ENCODE assay signal across 18 cellular contexts in the genomic region with DNA sequence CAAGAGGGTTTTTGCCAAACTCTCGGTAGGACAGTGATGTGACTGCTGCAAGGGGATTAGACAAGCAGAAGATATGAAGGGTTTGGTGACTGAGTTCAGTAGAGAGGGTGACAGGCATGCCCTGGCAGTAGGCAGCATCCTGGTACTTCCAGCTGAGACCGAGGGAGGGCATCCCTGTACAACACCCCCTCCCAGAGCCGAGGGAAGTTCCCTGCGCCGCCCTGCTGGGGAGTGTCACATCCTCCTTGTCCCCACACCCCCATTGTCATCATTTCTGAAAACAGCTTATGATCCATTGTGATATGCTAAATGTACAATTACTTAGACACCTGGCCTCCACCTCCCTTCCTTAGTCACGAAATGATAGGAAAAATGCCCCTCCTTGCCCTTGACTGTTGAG. TPM values are rescaled to one million over a fixed set of nuclear protein-coding genes. Genes with fewer than 3 reads are reported as not detected.
A peak's percentile ranks its signal among the peaks of the same experiment; 100 is the strongest.
DNase-seq lines count a peak whose midpoint lies in the region; ATAC-seq and TF ChIP-seq lines count a peak whose summit lies in the region.
"Had no signal": no experiment of that assay in that cellular context is flagged by ENCODE, and none has a peak within 500 bp of the region (broad histone marks: within the 10 kb centered on the region; RNA-seq: fewer than 3 reads in every experiment).

No MANE protein-coding gene starts in this region.

- no peak for DNase-seq in Calu3
- no peak for DNase-seq in Panc1 (ENCODE audit: low read depth, low spot score)
- peak in 36 of 42 donors; percentile 7 to 72 (median 37) for DNase-seq in head of caudate nucleus
- DNase-seq in activated CD4-positive, alpha-beta T cell treated with anti-CD3 and anti-CD28 coated beads for 4 hours, result no peak
- DNase-seq in testis, result no peak
- no peak for DNase-seq in AG20443 (ENCODE audit: low spot score)
- DNase-seq: ACHN; AML-193; C1 segment of cervical spinal cord; CD4-positive, CD25-positive, alpha-beta regulatory T cell; CD8-positive, alpha-beta memory T cell; COR-L47; DMS153; DMS79; GDM1; GOT3 had no signal

- H3K4me1 ChIP-seq in Panc1 (ENCODE audit: control insufficient read depth, insufficient read depth, low read length), result no peaks in the 10 kb centered on the region
- H3K4me1 ChIP-seq in subcutaneous abdominal adipose tissue (ENCODE audit: control insufficient read depth in 5 of 5, insufficient read depth in 5 of 5, low read length in 5 of 5), result no peaks in the 10 kb centered on the region
- H3K4me1 ChIP-seq in testis, result no peaks in the 10 kb centered on the region

- no peak for TF ChIP-seq POLR2A in testis (IDR thresholded peaks at IDR 0.05)

- ATAC-seq in Panc1, result 0 out of 2 replicates have a peak, but pooled peaks have one; percentile 7
- ATAC-seq: HCT116 had no signal

- intact Hi-C loops in Calu3 (cut with micrococcal nuclease; ENCODE audit: unreplicated experiment), result no loop called here
- intact Hi-C loops in Panc1 (cut with micrococcal nuclease; ENCODE audit: unreplicated experiment), result no loop called here
- intact Hi-C loops in head of caudate nucleus (cut with DNase I), result no loop called here
- intact Hi-C loops in testis (cut with DNase I; ENCODE audit: low total_unique reads), result no loop called here

- no peaks in the 10 kb centered on the region for H3K27me3 Mint-ChIP-seq in Calu3 (ENCODE audit: unreplicated experiment)
- H3K27me3 Mint-ChIP-seq: CD4-positive, CD25-positive, alpha-beta regulatory T cell had no signal

- peaks cover 17% of the 10 kb centered on the region for H3K9me3 Mint-ChIP-seq in Calu3 (ENCODE audit: low read depth, unreplicated experiment)

- POLR2A ChIA-PET in Panc1 (lab: Charles Lee), result no interaction called here

- peaks cover 98% of the 10 kb centered on the region for H3K36me3 Mint-ChIP-seq in Calu3 (ENCODE audit: insufficient read depth, unreplicated experiment)

- H3K4me1 Mint-ChIP-seq in Calu3 (ENCODE audit: low read depth, unreplicated experiment), result no peaks in the 10 kb centered on the region
- H3K4me1 Mint-ChIP-seq: CD4-positive, CD25-positive, alpha-beta regulatory T cell had no signal

- TF ChIP-seq CTCF in Calu3 (IDR thresholded peaks at IDR 0.05; ENCODE audit: unreplicated experiment) (no peak), Panc1 (IDR thresholded peaks at IDR 0.05) (no peak), testis (IDR thresholded peaks at IDR 0.05) (no peak)

- BruUV-seq in Calu3 (replicated peaks; lab: Mats Ljungman, UMichigan), result no TSS peak
- BruUV-seq in Panc1 (replicated peaks; lab: Mats Ljungman, UMichigan), result no TSS peak

- H3K27ac ChIP-seq in Panc1 (ENCODE audit: low read length), result no peak overlapping the region
- no peak overlapping the region for H3K27ac ChIP-seq in subcutaneous abdominal adipose tissue (ENCODE audit: low read depth, low read length)
- H3K27ac ChIP-seq in testis, result no peak overlapping the region

- H3K4me3 ChIP-seq in Panc1 (ENCODE audit: low read depth in 2 of 2, low read length in 2 of 2) (no peak overlapping the region), subcutaneous abdominal adipose tissue (ENCODE audit: low read depth in 1 of 5, low read length in 5 of 5) (peak overlapping the region; percentile 33 to 61 (median 39)), testis (no peak overlapping the region)

- H3K27me3 ChIP-seq in Panc1 (ENCODE audit: control insufficient read depth, insufficient read depth, low read length) (no peaks in the 10 kb centered on the region), subcutaneous abdominal adipose tissue (ENCODE audit: control insufficient read depth in 5 of 5, insufficient read depth in 4 of 5, low read length in 5 of 5) (no peaks in the 10 kb centered on the region), testis (no peaks in the 10 kb centered on the region)

- in situ Hi-C loops in Panc1 (cut with HindIII; ENCODE audit: low pct_unique_long_range_greater_than_20kb, low sequenced_read_pairs), result no loop called here

- 91 to 96% methylated on average over 6 of the region's 6 CpGs for WGBS in testis, 2 donors

- no peak overlapping the region for H3K9ac ChIP-seq in subcutaneous abdominal adipose tissue (ENCODE audit: low read length in 5 of 5)

- H3K36me3 ChIP-seq in Panc1 (ENCODE audit: control insufficient read depth, insufficient read depth, low read length) (peaks cover 15% of the 10 kb centered on the region), subcutaneous abdominal adipose tissue (ENCODE audit: control insufficient read depth in 5 of 5, insufficient read depth in 5 of 5, low read length in 5 of 5) (peaks cover 9 to 79% (median 68%) of the 10 kb centered on the region in 5 donors), testis (ENCODE audit: low read depth, missing control alignments) (no peaks in the 10 kb centered on the region)

- CTCF ChIA-PET in Calu3 (lab: Charles Lee) (no interaction called here), Panc1 (lab: Charles Lee) (no interaction called here)

- H3K4me3 Mint-ChIP-seq in Calu3 (ENCODE audit: low read depth, unreplicated experiment), result no peak overlapping the region
- H3K4me3 Mint-ChIP-seq: CD8-positive, alpha-beta memory T cell had no signal

- peaks cover 34% of the 10 kb centered on the region; the same call in 1 of the 2 replicates for H3K9me3 ChIP-seq in Panc1 (ENCODE audit: control insufficient read depth, insufficient read depth, low read depth, low read length)
- peaks cover 55 to 95% (median 84%) of the 10 kb centered on the region in 5 donors for H3K9me3 ChIP-seq in subcutaneous abdominal adipose tissue (ENCODE audit: control insufficient read depth in 5 of 5, low read length in 5 of 5)
- H3K9me3 ChIP-seq in testis, result no peaks in the 10 kb centered on the region

- peak overlapping the region; percentile 58 for H3K27ac Mint-ChIP-seq in Calu3 (ENCODE audit: unreplicated experiment)
- H3K27ac Mint-ChIP-seq: CD4-positive, CD25-positive, alpha-beta regulatory T cell had no signal

RNA-seq across cellular contexts. Expression of gene ZNF544, which starts 14.6 kb away (rescaled TPM):
- total RNA-seq in Calu3 (2022) (65.3 and 68.5 TPM in 2 replicates), Panc1 (2021; ENCODE audit: unreplicated experiment) (48.5 TPM), testis (10 to 100 TPM; 92.2 to 93.9 TPM)
- polyA plus RNA-seq in Panc1 (2012; ENCODE audit: insufficient read length), result 37.7 TPM
- polyA plus RNA-seq in testis (ENCODE audit: insufficient read depth, low read depth, low replicate concordance), result 45.8 TPM

RNA-seq across cellular contexts. Expression of gene ZNF8, which starts 35.4 kb away (rescaled TPM):
- total RNA-seq in Calu3 (2022) (12.1 and 12.8 TPM in 2 replicates), Panc1 (2021; ENCODE audit: unreplicated experiment) (12.6 TPM), testis (10 to 100 TPM in 1 of 2 donors, 1 to 10 TPM in 1; 9.6 to 10.4 TPM)
- polyA plus RNA-seq in Panc1 (2012; ENCODE audit: insufficient read length), result 1.8 TPM
- 2.6 TPM for polyA plus RNA-seq in testis (ENCODE audit: insufficient read depth, low read depth, low replicate concordance)

Comparison
In these comparisons a context has a peak if more than half of its experiments do, and no peak if none do; other contexts are left out.
1. DNase-seq: peak in head of caudate nucleus (36 of 42); none in Calu3 (single experiment), Panc1 (single experiment), activated CD4-positive, alpha-beta T cell treated with anti-CD3 and anti-CD28 coated beads for 4 hours (0 of 2), testis (single experiment) and AG20443 (single experiment).
2. H3K4me3 ChIP-seq: peak in subcutaneous abdominal adipose tissue (5 of 5); none in Panc1 (0 of 2) and testis (0 of 2).